ENCODE assay signal across 1 cellular context in genomic region chr10:94545277-94546057, GRCh38.
TF ChIP-seq lines count a peak whose summit lies in the region.

TSS of gene HELLS (plus strand) at chr10:94545788. CDS start at chr10:94545922, 134 bp downstream.

TF ChIP-seq in HepG2, 621 proteins besides CTCF, POLR2A, EP300 and RAD21 (continued from another document and continues in another):
- no peak for TF ChIP-seq TRAFD1 (CRISPR knock-in tag; IDR thresholded peaks at IDR 0.05; ENCODE audit: borderline replicate concordance)
- peak; percentile 88 for TF ChIP-seq SIN3B (IDR thresholded peaks at IDR 0.05; ENCODE audit: low read length)
- TF ChIP-seq, protein P1, sequence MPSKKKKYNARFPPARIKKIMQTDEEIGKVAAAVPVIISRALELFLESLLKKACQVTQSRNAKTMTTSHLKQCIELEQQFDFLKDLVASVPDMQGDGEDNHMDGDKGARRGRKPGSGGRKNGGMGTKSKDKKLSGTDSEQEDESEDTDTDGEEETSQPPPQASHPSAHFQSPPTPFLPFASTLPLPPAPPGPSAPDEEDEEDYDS (CRISPR knock-in tag; IDR thresholded peaks at IDR 0.05), result no peak
- TF ChIP-seq TFE3 (CRISPR knock-in tag; IDR thresholded peaks at IDR 0.05), result no peak
- peak; percentile 84 for TF ChIP-seq POLR2AphosphoS5 (IDR thresholded peaks at IDR 0.05; ENCODE audit: low read depth, low read length)
- no peak for TF ChIP-seq MZF1 (CRISPR knock-in tag; IDR thresholded peaks at IDR 0.05; ENCODE audit: borderline replicate concordance)
- TF ChIP-seq KLF12 (CRISPR knock-in tag; IDR thresholded peaks at IDR 0.05; ENCODE audit: borderline replicate concordance), result no peak
- TF ChIP-seq ZKSCAN1 (IDR thresholded peaks at IDR 0.05; ENCODE audit: low read length), result no peak
- no peak for TF ChIP-seq ZSCAN20 (CRISPR knock-in tag; IDR thresholded peaks at IDR 0.05; ENCODE audit: borderline replicate concordance)
- TF ChIP-seq RXRA (CRISPR knock-in tag; IDR thresholded peaks at IDR 0.05), result no peak; the same call in 1 of the 2 replicates
- 0 out of 2 replicates have a peak, but pooled peaks have one; percentile 5 for TF ChIP-seq ZNF350 (CRISPR knock-in tag; IDR thresholded peaks at IDR 0.05; ENCODE audit: borderline replicate concordance, low read depth)
- TF ChIP-seq RFXAP (CRISPR knock-in tag; IDR thresholded peaks at IDR 0.05; ENCODE audit: borderline replicate concordance), result no peak
- peak; percentile 45; the same call in 1 of the 2 replicates for TF ChIP-seq TBX2 (CRISPR knock-in tag; IDR thresholded peaks at IDR 0.05; ENCODE audit: borderline replicate concordance)
- TF ChIP-seq PHB2 (IDR thresholded peaks at IDR 0.05; ENCODE audit: partially characterized antibody), result no peak
- TF ChIP-seq CBX5 (CRISPR knock-in tag; IDR thresholded peaks at IDR 0.05; ENCODE audit: borderline replicate concordance), result no peak
- no peak for TF ChIP-seq ATRX (CRISPR knock-in tag; IDR thresholded peaks at IDR 0.05; ENCODE audit: borderline replicate concordance)
- no peak for TF ChIP-seq AKNA (CRISPR knock-in tag; IDR thresholded peaks at IDR 0.05; ENCODE audit: borderline replicate concordance)
- TF ChIP-seq ZFP90 (CRISPR knock-in tag; IDR thresholded peaks at IDR 0.05; ENCODE audit: borderline replicate concordance), result no peak
- peak; percentile 23; the same call in 1 of the 2 replicates for TF ChIP-seq ZNF274 (CRISPR knock-in tag; IDR thresholded peaks at IDR 0.05)
- TF ChIP-seq, protein P2, sequence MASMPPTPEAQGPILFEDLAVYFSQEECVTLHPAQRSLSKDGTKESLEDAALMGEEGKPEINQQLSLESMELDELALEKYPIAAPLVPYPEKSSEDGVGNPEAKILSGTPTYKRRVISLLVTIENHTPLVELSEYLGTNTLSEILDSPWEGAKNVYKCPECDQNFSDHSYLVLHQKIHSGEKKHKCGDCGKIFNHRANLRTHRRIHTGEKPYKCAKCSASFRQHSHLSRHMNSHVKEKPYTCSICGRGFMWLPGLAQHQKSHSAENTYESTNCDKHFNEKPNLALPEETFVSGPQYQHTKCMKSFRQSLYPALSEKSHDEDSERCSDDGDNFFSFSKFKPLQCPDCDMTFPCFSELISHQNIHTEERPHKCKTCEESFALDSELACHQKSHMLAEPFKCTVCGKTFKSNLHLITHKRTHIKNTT (CRISPR knock-in tag; IDR thresholded peaks at IDR 0.05), result no peak
- TF ChIP-seq TCF7 (IDR thresholded peaks at IDR 0.05; ENCODE audit: low read depth), result no peak
- TF ChIP-seq, protein P3, sequence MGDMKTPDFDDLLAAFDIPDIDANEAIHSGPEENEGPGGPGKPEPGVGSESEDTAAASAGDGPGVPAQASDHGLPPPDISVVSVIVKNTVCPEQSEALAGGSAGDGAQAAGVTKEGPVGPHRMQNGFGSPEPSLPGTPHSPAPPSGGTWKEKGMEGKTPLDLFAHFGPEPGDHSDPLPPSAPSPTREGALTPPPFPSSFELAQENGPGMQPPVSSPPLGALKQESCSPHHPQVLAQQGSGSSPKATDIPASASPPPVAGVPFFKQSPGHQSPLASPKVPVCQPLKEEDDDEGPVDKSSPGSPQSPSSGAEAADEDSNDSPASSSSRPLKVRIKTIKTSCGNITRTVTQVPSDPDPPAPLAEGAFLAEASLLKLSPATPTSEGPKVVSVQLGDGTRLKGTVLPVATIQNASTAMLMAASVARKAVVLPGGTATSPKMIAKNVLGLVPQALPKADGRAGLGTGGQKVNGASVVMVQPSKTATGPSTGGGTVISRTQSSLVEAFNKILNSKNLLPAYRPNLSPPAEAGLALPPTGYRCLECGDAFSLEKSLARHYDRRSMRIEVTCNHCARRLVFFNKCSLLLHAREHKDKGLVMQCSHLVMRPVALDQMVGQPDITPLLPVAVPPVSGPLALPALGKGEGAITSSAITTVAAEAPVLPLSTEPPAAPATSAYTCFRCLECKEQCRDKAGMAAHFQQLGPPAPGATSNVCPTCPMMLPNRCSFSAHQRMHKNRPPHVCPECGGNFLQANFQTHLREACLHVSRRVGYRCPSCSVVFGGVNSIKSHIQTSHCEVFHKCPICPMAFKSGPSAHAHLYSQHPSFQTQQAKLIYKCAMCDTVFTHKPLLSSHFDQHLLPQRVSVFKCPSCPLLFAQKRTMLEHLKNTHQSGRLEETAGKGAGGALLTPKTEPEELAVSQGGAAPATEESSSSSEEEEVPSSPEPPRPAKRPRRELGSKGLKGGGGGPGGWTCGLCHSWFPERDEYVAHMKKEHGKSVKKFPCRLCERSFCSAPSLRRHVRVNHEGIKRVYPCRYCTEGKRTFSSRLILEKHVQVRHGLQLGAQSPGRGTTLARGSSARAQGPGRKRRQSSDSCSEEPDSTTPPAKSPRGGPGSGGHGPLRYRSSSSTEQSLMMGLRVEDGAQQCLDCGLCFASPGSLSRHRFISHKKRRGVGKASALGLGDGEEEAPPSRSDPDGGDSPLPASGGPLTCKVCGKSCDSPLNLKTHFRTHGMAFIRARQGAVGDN (CRISPR knock-in tag; IDR thresholded peaks at IDR 0.05), result peak; percentile 80
- no peak for TF ChIP-seq MYNN (CRISPR knock-in tag; IDR thresholded peaks at IDR 0.05; ENCODE audit: low read depth)
- no peak for TF ChIP-seq MED8 (CRISPR knock-in tag; IDR thresholded peaks at IDR 0.05; ENCODE audit: insufficient replicate concordance)
- TF ChIP-seq KLF9 (CRISPR knock-in tag; IDR thresholded peaks at IDR 0.05; ENCODE audit: low read depth), result no peak
- no peak for TF ChIP-seq ZNF790 (CRISPR knock-in tag; IDR thresholded peaks at IDR 0.05; ENCODE audit: borderline replicate concordance)
- TF ChIP-seq, protein P4, sequence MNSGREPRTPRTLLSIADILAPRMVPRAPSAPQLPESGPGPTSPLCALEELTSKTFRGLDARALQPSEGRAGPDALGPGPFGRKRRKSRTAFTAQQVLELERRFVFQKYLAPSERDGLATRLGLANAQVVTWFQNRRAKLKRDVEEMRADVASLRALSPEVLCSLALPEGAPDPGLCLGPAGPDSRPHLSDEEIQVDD (CRISPR knock-in tag; IDR thresholded peaks at IDR 0.05; ENCODE audit: borderline replicate concordance), result no peak
- TF ChIP-seq TEAD2 (CRISPR knock-in tag; IDR thresholded peaks at IDR 0.05), result no peak
- no peak for TF ChIP-seq ZBTB34 (CRISPR knock-in tag; IDR thresholded peaks at IDR 0.05)
- TF ChIP-seq, protein P5, sequence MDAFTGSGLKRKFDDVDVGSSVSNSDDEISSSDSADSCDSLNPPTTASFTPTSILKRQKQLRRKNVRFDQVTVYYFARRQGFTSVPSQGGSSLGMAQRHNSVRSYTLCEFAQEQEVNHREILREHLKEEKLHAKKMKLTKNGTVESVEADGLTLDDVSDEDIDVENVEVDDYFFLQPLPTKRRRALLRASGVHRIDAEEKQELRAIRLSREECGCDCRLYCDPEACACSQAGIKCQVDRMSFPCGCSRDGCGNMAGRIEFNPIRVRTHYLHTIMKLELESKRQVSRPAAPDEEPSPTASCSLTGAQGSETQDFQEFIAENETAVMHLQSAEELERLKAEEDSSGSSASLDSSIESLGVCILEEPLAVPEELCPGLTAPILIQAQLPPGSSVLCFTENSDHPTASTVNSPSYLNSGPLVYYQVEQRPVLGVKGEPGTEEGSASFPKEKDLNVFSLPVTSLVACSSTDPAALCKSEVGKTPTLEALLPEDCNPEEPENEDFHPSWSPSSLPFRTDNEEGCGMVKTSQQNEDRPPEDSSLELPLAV (CRISPR knock-in tag; conservative IDR thresholded peaks at IDR 0.05; ENCODE audit: low read depth), result no peak
- no peak for TF ChIP-seq TBL1XR1 (IDR thresholded peaks at IDR 0.05; ENCODE audit: borderline replicate concordance, low read length, partially characterized antibody)
- TF ChIP-seq, protein P6, sequence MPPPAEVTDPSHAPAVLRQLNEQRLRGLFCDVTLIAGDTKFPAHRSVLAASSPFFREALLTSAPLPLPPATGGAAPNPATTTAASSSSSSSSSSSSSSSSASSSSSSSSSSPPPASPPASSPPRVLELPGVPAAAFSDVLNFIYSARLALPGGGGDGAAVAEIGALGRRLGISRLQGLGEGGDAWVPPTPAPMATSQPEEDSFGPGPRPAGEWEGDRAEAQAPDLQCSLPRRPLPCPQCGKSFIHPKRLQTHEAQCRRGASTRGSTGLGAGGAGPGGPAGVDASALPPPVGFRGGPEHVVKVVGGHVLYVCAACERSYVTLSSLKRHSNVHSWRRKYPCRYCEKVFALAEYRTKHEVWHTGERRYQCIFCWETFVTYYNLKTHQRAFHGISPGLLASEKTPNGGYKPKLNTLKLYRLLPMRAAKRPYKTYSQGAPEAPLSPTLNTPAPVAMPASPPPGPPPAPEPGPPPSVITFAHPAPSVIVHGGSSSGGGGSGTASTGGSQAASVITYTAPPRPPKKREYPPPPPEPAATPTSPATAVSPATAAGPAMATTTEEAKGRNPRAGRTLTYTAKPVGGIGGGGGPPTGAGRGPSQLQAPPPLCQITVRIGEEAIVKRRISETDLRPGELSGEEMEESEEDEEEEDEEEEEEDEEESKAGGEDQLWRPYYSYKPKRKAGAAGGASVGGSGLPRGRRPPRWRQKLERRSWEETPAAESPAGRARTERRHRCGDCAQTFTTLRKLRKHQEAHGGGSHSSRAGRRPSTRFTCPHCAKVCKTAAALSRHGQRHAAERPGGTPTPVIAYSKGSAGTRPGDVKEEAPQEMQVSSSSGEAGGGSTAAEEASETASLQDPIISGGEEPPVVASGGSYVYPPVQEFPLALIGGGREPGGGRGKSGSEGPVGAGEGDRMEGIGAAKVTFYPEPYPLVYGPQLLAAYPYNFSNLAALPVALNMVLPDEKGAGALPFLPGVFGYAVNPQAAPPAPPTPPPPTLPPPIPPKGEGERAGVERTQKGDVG (CRISPR knock-in tag; IDR thresholded peaks at IDR 0.05; ENCODE audit: borderline replicate concordance), result no peak
- TF ChIP-seq FOXA1 (IDR thresholded peaks at IDR 0.05), result no peak
- no peak for TF ChIP-seq FOXA1 (CRISPR knock-in tag; IDR thresholded peaks at IDR 0.05)
